Comparison of ENCODE assay signal across 1 cellular context in the genomic region with DNA sequence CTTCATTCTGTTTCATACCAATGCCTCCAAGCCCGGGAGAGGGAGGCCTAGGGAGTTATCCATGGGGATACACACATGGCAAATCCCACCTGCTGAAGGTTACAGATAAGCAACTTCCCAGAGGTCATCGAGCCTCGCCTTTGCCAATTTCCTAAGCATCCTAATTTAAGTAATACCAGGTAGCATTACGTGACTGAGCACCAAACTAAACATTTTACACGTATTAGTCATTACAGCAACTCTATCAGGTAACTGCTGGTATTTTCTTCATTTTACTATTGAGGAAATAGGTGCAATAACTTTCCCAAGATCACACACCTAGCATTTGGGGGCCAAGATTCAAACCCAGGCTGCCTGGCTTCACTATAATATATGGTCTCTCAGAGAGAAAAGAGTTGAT.
TF ChIP-seq lines count a peak whose summit lies in the region.

No MANE protein-coding gene starts in this region.

TF ChIP-seq in IMR-90, 13 proteins besides CTCF, POLR2A, EP300 and RAD21:
- TF ChIP-seq MXI1 (IDR thresholded peaks at IDR 0.05; ENCODE audit: borderline replicate concordance, low read depth, low read length), result no peak
- no peak for TF ChIP-seq FOS (IDR thresholded peaks at IDR 0.05; ENCODE audit: low read depth, low read length)
- TF ChIP-seq SMC3 (IDR thresholded peaks at IDR 0.05; ENCODE audit: low read depth, low read length), result no peak
- no peak for TF ChIP-seq RFX5 (IDR thresholded peaks at IDR 0.05; ENCODE audit: low read depth, low read length)
- TF ChIP-seq MAFK (IDR thresholded peaks at IDR 0.05; ENCODE audit: low read depth, low read length), result no peak
- TF ChIP-seq, protein P1, sequence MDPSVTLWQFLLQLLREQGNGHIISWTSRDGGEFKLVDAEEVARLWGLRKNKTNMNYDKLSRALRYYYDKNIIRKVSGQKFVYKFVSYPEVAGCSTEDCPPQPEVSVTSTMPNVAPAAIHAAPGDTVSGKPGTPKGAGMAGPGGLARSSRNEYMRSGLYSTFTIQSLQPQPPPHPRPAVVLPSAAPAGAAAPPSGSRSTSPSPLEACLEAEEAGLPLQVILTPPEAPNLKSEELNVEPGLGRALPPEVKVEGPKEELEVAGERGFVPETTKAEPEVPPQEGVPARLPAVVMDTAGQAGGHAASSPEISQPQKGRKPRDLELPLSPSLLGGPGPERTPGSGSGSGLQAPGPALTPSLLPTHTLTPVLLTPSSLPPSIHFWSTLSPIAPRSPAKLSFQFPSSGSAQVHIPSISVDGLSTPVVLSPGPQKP (IDR thresholded peaks at IDR 0.05; ENCODE audit: borderline replicate concordance, low read depth, low read length), result no peak
TF ChIP-seq in IMR-90: peak in this region for 0.
